ENCODE assay signal across 19 cellular contexts in genomic region chr6:29517728-29518440, GRCh38. TPM values are rescaled to one million over a fixed set of nuclear protein-coding genes. Genes with fewer than 3 reads are reported as not detected.
DNase-seq lines count a peak whose midpoint lies in the region; TF ChIP-seq lines count a peak whose summit lies in the region.
"Had no signal": no experiment of that assay in that cellular context is flagged by ENCODE, and none has a peak within 500 bp of the region (broad histone marks: within the 10 kb centered on the region; RNA-seq: fewer than 3 reads in every experiment).

No MANE protein-coding gene starts in this region.

- no peak overlapping the region for H3K27ac ChIP-seq in brain microvascular endothelial cell

- TF ChIP-seq CTCF in glutamatergic neuron (IDR thresholded peaks at IDR 0.05; ENCODE audit: partially characterized antibody, unreplicated experiment) (no peak), osteocyte (IDR thresholded peaks at IDR 0.05) (no peak), brain microvascular endothelial cell (IDR thresholded peaks at IDR 0.05; ENCODE audit: low read depth, low read length, missing control alignments) (no peak)

- no peaks in the 10 kb centered on the region for H3K27me3 ChIP-seq in brain microvascular endothelial cell (replicated peaks)
- H3K27me3 ChIP-seq: BLaER1 treated with 17β-estradiol and CSF1 and Interleukin-3, amounts not matched to agents 10 nM and 100 nM had no signal

- peaks cover 3% of the 10 kb centered on the region for H3K36me3 Mint-ChIP-seq in glutamatergic neuron (ENCODE audit: unreplicated experiment)
- H3K36me3 Mint-ChIP-seq in osteocyte (ENCODE audit: unreplicated experiment) = no peaks in the 10 kb centered on the region
- H3K36me3 Mint-ChIP-seq: CD8-positive, alpha-beta T cell had no signal

- H3K27ac Mint-ChIP-seq in glutamatergic neuron (ENCODE audit: unreplicated experiment) (no peak overlapping the region), osteocyte (ENCODE audit: unreplicated experiment) (no peak overlapping the region)
- H3K27ac Mint-ChIP-seq: B cell; CD8-positive, alpha-beta T cell; HFFc6 had no signal

- H3K4me3 Mint-ChIP-seq in glutamatergic neuron (ENCODE audit: unreplicated experiment) (no peak overlapping the region), osteocyte (ENCODE audit: unreplicated experiment) (no peak overlapping the region)
- H3K4me3 Mint-ChIP-seq: B cell; CD8-positive, alpha-beta T cell; HFFc6 had no signal

- H3K4me1 Mint-ChIP-seq in glutamatergic neuron (ENCODE audit: low read depth, unreplicated experiment) (no peaks in the 10 kb centered on the region), osteocyte (ENCODE audit: unreplicated experiment) (no peaks in the 10 kb centered on the region)
- H3K4me1 Mint-ChIP-seq: B cell had no signal

- H3K27me3 Mint-ChIP-seq in glutamatergic neuron (ENCODE audit: unreplicated experiment) (peaks cover 1% of the 10 kb centered on the region), osteocyte (ENCODE audit: unreplicated experiment) (peaks cover 2% of the 10 kb centered on the region)

- no peak overlapping the region for H3K4me3 ChIP-seq in brain microvascular endothelial cell (ENCODE audit: low read depth, low read length)
- H3K4me3 ChIP-seq: BLaER1 treated with 17β-estradiol and CSF1 and Interleukin-3, amounts not matched to agents 10 nM and 100 nM had no signal

- H3K36me3 ChIP-seq in brain microvascular endothelial cell (replicated peaks) = no peaks in the 10 kb centered on the region
- H3K36me3 ChIP-seq: BLaER1 treated with 17β-estradiol and CSF1 and Interleukin-3, amounts not matched to agents 10 nM and 100 nM had no signal

- in situ Hi-C loops in brain microvascular endothelial cell (cut with HindIII; ENCODE audit: low pct_ligation_motif_present, low sequenced_read_pairs) = no loop called here

- H3K9me3 Mint-ChIP-seq in glutamatergic neuron (ENCODE audit: unreplicated experiment) (peaks cover 6% of the 10 kb centered on the region), osteocyte (ENCODE audit: unreplicated experiment) (peaks cover 7% of the 10 kb centered on the region)
- H3K9me3 Mint-ChIP-seq: CD8-positive, alpha-beta T cell had no signal

- peak; percentile 46 for DNase-seq in activated CD8-positive, alpha-beta memory T cell treated with anti-CD3 and anti-CD28 coated beads, Interleukin-2, amount 50 U/mL, for 48 hours
- DNase-seq in activated CD8-positive, alpha-beta memory T cell treated with anti-CD3 and anti-CD28 coated beads, Interleukin-2, amount 50 U/mL, for 4 hours = no peak
- peak; percentile 28 for DNase-seq in glutamatergic neuron
- DNase-seq in osteocyte (ENCODE audit: extremely low spot score, unreplicated experiment) = peak; percentile 76
- DNase-seq in ureter (ENCODE audit: low spot score) = peak; percentile 18
- no peak for DNase-seq in brain microvascular endothelial cell
- DNase-seq in cerebellum (ENCODE audit: low spot score) = no peak
- no peak for DNase-seq in NCI-H774 (lab: John Stamatoyannopoulos, UW)
- DNase-seq: 8988T; Calu3; CD8-positive, alpha-beta T cell; DMS79 treated with DMSO at 0.1 percent for 48 hours; GF-D8; GOT3; H7; HFFc6 had no signal

RNA-seq across cellular contexts. Expression of gene MAS1L, which starts 30.1 kb away (rescaled TPM):
- total RNA-seq in glutamatergic neuron (ENCODE audit: unreplicated experiment) (not detected), osteocyte (not detected in 2 replicates), ureter (not detected), cerebellum (not detected)
- total RNA-seq: A673; B cell; Calu3; CD8-positive, alpha-beta T cell; H7; HFFc6 had no signal

RNA-seq across cellular contexts. Expression of gene UBD, which starts 41.6 kb away (rescaled TPM):
- total RNA-seq in glutamatergic neuron (ENCODE audit: unreplicated experiment) = not detected
- total RNA-seq in osteocyte = not detected in 2 replicates
- 8.8 TPM for total RNA-seq in ureter
- not detected for total RNA-seq in cerebellum
- total RNA-seq: A673; B cell; CD8-positive, alpha-beta T cell; H7; HFFc6 had no signal

Comparison
In these comparisons a context has a peak if more than half of its experiments do, and no peak if none do; other contexts are left out.
1. DNase-seq: peak in activated CD8-positive, alpha-beta memory T cell treated with anti-CD3 and anti-CD28 coated beads, Interleukin-2, amount 50 U/mL, for 48 hours (single experiment), glutamatergic neuron (single experiment), osteocyte (single experiment) and ureter (single experiment); none in activated CD8-positive, alpha-beta memory T cell treated with anti-CD3 and anti-CD28 coated beads, Interleukin-2, amount 50 U/mL, for 4 hours (single experiment), brain microvascular endothelial cell (single experiment), cerebellum (single experiment) and NCI-H774 (single experiment).